15 cellular contexts compared by ENCODE assay signal in the genomic region with DNA sequence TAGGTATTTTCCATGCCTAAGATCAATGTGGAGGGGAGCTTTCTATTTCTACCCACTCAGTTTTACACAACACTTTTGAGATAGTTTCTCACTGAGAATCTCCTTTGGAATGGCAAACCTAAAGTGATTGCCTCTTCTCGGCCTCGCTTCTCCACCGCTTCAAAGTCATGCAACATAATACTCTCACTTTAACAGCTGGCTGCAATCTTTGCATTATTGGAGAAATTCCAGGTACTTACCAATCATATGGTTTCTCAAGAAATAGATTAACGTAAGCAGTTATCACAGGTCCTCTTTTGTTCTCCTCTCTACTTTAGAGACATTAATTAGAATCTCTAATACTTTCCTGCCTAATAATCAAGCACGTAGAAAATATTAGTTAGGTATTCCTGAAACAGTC. TPM values are rescaled to one million over a fixed set of nuclear protein-coding genes. Genes with fewer than 3 reads are reported as not detected.
DNase-seq lines count a peak whose midpoint lies in the region; ATAC-seq, FAIRE-seq and TF ChIP-seq lines count a peak whose summit lies in the region.
"Had no signal": no experiment of that assay in that cellular context is flagged by ENCODE, and none has a peak within 500 bp of the region (broad histone marks: within the 10 kb centered on the region; RNA-seq: fewer than 3 reads in every experiment).

No MANE protein-coding gene starts in this region.

- no peak for TF ChIP-seq POLR2A in breast epithelium (IDR thresholded peaks at IDR 0.05)

- POLR2A ChIA-PET in MCF 10A (lab: Yijun Ruan, JAX), result interaction anchor here (0.6 to 1.1 kb wide), 2 partner anchors 14 to 37 kb away, joined by 3 read pairs; no protein-coding TSS in a partner anchor

- no peaks in the 10 kb centered on the region for H3K79me2 ChIP-seq in keratinocyte (ENCODE audit: control insufficient read depth, insufficient read depth, low read length)

- dilution Hi-C loops in keratinocyte (cut with MboI; ENCODE audit: extremely low pct_ligation_motif_present, low sequenced_read_pairs), result no loop called here

- H4K20me1 ChIP-seq in keratinocyte (ENCODE audit: control insufficient read depth, extremely low read depth, insufficient read depth, low read length), result no peaks in the 10 kb centered on the region
- H4K20me1 ChIP-seq: BLaER1 had no signal

- H3K36me3 Mint-ChIP-seq in MCF 10A (ENCODE audit: insufficient read depth, unreplicated experiment), result no peaks in the 10 kb centered on the region
- H3K36me3 Mint-ChIP-seq in activated naive CD4-positive, alpha-beta T cell treated with anti-CD3 and anti-CD28 coated beads, Interleukin-2, amount 50 U/mL, for 72 hours, result no peaks in the 10 kb centered on the region
- H3K36me3 Mint-ChIP-seq: CD8-positive, alpha-beta memory T cell had no signal

- H3K4me1 ChIP-seq in breast epithelium (no peaks in the 10 kb centered on the region), keratinocyte (ENCODE audit: control insufficient read depth, extremely low read depth, insufficient read depth, low read length) (peaks cover 19% of the 10 kb centered on the region)
- H3K4me1 ChIP-seq: BLaER1, Caco-2 had no signal

- H3K27me3 ChIP-seq in breast epithelium, result peaks cover 0 to 29% of the 10 kb centered on the region in 2 donors
- no peaks in the 10 kb centered on the region for H3K27me3 ChIP-seq in bronchial epithelial cell (ENCODE audit: control insufficient read depth, insufficient read depth, low read length)
- H3K27me3 ChIP-seq in keratinocyte (ENCODE audit: control insufficient read depth, extremely low read depth, insufficient read depth, low read length), result no peaks in the 10 kb centered on the region

- peaks cover 61% of the 10 kb centered on the region for H3K27me3 Mint-ChIP-seq in MCF 10A (ENCODE audit: insufficient read depth, unreplicated experiment)

- H3K9me3 ChIP-seq in breast epithelium, result no peaks in the 10 kb centered on the region
- no peaks in the 10 kb centered on the region for H3K9me3 ChIP-seq in keratinocyte (ENCODE audit: control insufficient read depth, low read depth, low read length)
- H3K9me3 ChIP-seq: BLaER1, Caco-2 had no signal

- H2AFZ ChIP-seq in keratinocyte (ENCODE audit: control insufficient read depth, low read length), result no peak overlapping the region

- peak; percentile 22 for DNase-seq in MCF 10A (ENCODE audit: unreplicated experiment)
- no peak for DNase-seq in breast epithelium (ENCODE audit: low spot score in 2 of 2)
- DNase-seq in bronchial epithelial cell (ENCODE audit: low read depth), result peak; percentile 49
- no peak for DNase-seq in keratinocyte (ENCODE audit: low read depth, low spot score)
- DNase-seq in activated naive CD4-positive, alpha-beta T cell treated with anti-CD3 and anti-CD28 coated beads, Interleukin-2, amount 50 U/mL, for 72 hours (ENCODE audit: low spot score in 2 of 2), result no peak
- DNase-seq in HCEC 1CT, result no peak
- DNase-seq: 8988T; AML-193; Caco-2; CD8-positive, alpha-beta memory T cell; DMS53; GF-D8 had no signal

- no peaks in the 10 kb centered on the region for H3K4me1 Mint-ChIP-seq in MCF 10A (ENCODE audit: insufficient read depth, unreplicated experiment)
- H3K4me1 Mint-ChIP-seq: CD8-positive, alpha-beta memory T cell had no signal

- H3K4me2 ChIP-seq in keratinocyte (ENCODE audit: control insufficient read depth, extremely low read depth, insufficient read depth, low read depth, low read length), result no peak overlapping the region
- H3K4me2 ChIP-seq: BLaER1 had no signal

- no peaks in the 10 kb centered on the region for H3K36me3 ChIP-seq in breast epithelium
- H3K36me3 ChIP-seq in bronchial epithelial cell (ENCODE audit: control insufficient read depth, insufficient read depth, low read length), result no peaks in the 10 kb centered on the region
- H3K36me3 ChIP-seq in keratinocyte (ENCODE audit: control insufficient read depth in 2 of 2, extremely low read depth in 1 of 2, insufficient read depth in 2 of 2, low read length in 2 of 2), result no peaks in the 10 kb centered on the region
- H3K36me3 ChIP-seq: BLaER1 had no signal

- no peak overlapping the region for H3K9ac ChIP-seq in keratinocyte (ENCODE audit: control insufficient read depth, extremely low read depth, insufficient read depth, low read length)
- H3K9ac ChIP-seq: BLaER1 had no signal

- CTCF ChIA-PET in MCF 10A (lab: Yijun Ruan, JAX), result no interaction called here

- H3K27ac Mint-ChIP-seq in MCF 10A (ENCODE audit: low read depth, unreplicated experiment), result no peak overlapping the region
- H3K27ac Mint-ChIP-seq in activated naive CD4-positive, alpha-beta T cell treated with anti-CD3 and anti-CD28 coated beads, Interleukin-2, amount 50 U/mL, for 72 hours, result no peak overlapping the region
- H3K27ac Mint-ChIP-seq: CD8-positive, alpha-beta memory T cell had no signal

- FAIRE-seq in bronchial epithelial cell (lab: Jason Lieb, UNC) (no peak), keratinocyte (lab: Jason Lieb, UNC) (peak; percentile 9)

- H3K4me3 ChIP-seq in breast epithelium (no peak overlapping the region), bronchial epithelial cell (ENCODE audit: low read depth, low read length) (no peak overlapping the region), keratinocyte (ENCODE audit: control insufficient read depth in 2 of 3, extremely low read depth in 1 of 3, insufficient read depth in 2 of 3, low read depth in 1 of 3, low read length in 3 of 3) (no peak overlapping the region)
- H3K4me3 ChIP-seq: BLaER1 had no signal

- H3K9me3 Mint-ChIP-seq in MCF 10A (ENCODE audit: unreplicated experiment), result no peaks in the 10 kb centered on the region
- peaks cover 4 to 15% of the 10 kb centered on the region in 2 donors for H3K9me3 Mint-ChIP-seq in activated naive CD4-positive, alpha-beta T cell treated with anti-CD3 and anti-CD28 coated beads, Interleukin-2, amount 50 U/mL, for 72 hours

- no peaks in the 10 kb centered on the region for H3K9me1 ChIP-seq in keratinocyte (ENCODE audit: control insufficient read depth, extremely low read depth, insufficient read depth, low read length)

- H3K27ac ChIP-seq in breast epithelium, result no peak overlapping the region
- H3K27ac ChIP-seq in keratinocyte (ENCODE audit: control insufficient read depth, insufficient read depth, low read length), result peak overlapping the region; percentile 11
- H3K27ac ChIP-seq: BLaER1 had no signal

- no peak overlapping the region for H3K4me3 Mint-ChIP-seq in MCF 10A (ENCODE audit: unreplicated experiment)
- H3K4me3 Mint-ChIP-seq: CD8-positive, alpha-beta memory T cell had no signal

- TF ChIP-seq CTCF in MCF 10A (IDR thresholded peaks at IDR 0.05; ENCODE audit: unreplicated experiment), result no peak
- TF ChIP-seq CTCF in breast epithelium (IDR thresholded peaks at IDR 0.05), result no peak
- no peak for TF ChIP-seq CTCF in bronchial epithelial cell (IDR thresholded peaks at IDR 0.05; ENCODE audit: insufficient read depth, low read length, severe bottlenecking)
- TF ChIP-seq CTCF in keratinocyte (optimal IDR thresholded peaks at IDR 0.05 in 1 of 3, IDR thresholded peaks at IDR 0.05 in 1 of 3, conservative IDR thresholded peaks at IDR 0.05 in 1 of 3; ENCODE audit: extremely low read depth in 1 of 3, insufficient read depth in 2 of 3, low read length in 3 of 3), result no peak

- ATAC-seq in activated naive CD4-positive, alpha-beta T cell treated with anti-CD3 and anti-CD28 coated beads, Interleukin-2, amount 50 U/mL, for 72 hours, result no peak
- ATAC-seq in HG02588 (IDR thresholded peaks at IDR 0.05; ENCODE audit: unreplicated experiment), result no peak
- ATAC-seq: HCT116 had no signal

- intact Hi-C loops in MCF 10A (cut with micrococcal nuclease), result no loop called here
- intact Hi-C loops in breast epithelium (cut with DNase I; ENCODE audit: low total_unique reads), result no loop called here

- no TSS peak for BruUV-seq in MCF 10A (replicated peaks; lab: Mats Ljungman, UMichigan)

RNA-seq across cellular contexts. Expression of gene IL13RA2, which starts 3.7 kb away (rescaled TPM):
- total RNA-seq in MCF 10A (2022) (0.23 and 0.54 TPM in 2 replicates), breast epithelium (under 1 TPM in 2 of 3 donors, not detected in 1; 0.32 to 0.88 TPM), bronchial epithelial cell (15.4 and 17.1 TPM in 2 replicates)
- polyA plus RNA-seq in keratinocyte, result 0.53 to 0.72 TPM (median 0.70 TPM) in 3 replicates
- 0.76 TPM for polyA plus RNA-seq in keratinocyte (2011; ENCODE audit: low read depth)
- polyA plus RNA-seq in keratinocyte (2011; cell fraction: cytosol; rRNA removed), result 0.39 and 0.63 TPM in 2 replicates
- 0.51 and 1.1 TPM in 2 replicates for polyA plus RNA-seq in keratinocyte (2011; cell fraction: nucleus; rRNA removed)
- polyA plus RNA-seq in keratinocyte (2012; ENCODE audit: low replicate concordance), result 0.55 and 1.9 TPM in 2 replicates
- polyA minus RNA-seq in keratinocyte, result 0.63 TPM in 1 of 3 replicates, not detected in the others
- not detected for polyA minus RNA-seq in keratinocyte (2011; cell fraction: cytosol; rRNA and poly(A)+ RNA removed)
- 0.32 TPM in 1 of 2 replicates, not detected in the other for polyA minus RNA-seq in keratinocyte (2011; cell fraction: nucleus; rRNA and poly(A)+ RNA removed)
- total RNA-seq in activated naive CD4-positive, alpha-beta T cell treated with anti-CD3 and anti-CD28 coated beads, Interleukin-2, amount 50 U/mL, for 72 hours, result not detected
- total RNA-seq: Caco-2; CD8-positive, alpha-beta memory T cell had no signal
- polyA plus RNA-seq: CD8-positive, alpha-beta memory T cell had no signal

Comparison
In these comparisons a context has a peak if more than half of its experiments do, and no peak if none do; other contexts are left out.
1. DNase-seq: peak in MCF 10A (single experiment) and bronchial epithelial cell (single experiment); none in breast epithelium (0 of 2), keratinocyte (single experiment), activated naive CD4-positive, alpha-beta T cell treated with anti-CD3 and anti-CD28 coated beads, Interleukin-2, amount 50 U/mL, for 72 hours (0 of 2) and HCEC 1CT (single experiment).